ENCODE assay signal across 22 cellular contexts in genomic region chr2:38323623-38324022, GRCh38. TPM values are rescaled to one million over a fixed set of nuclear protein-coding genes. Genes with fewer than 3 reads are reported as not detected.
DNase-seq lines count a peak whose midpoint lies in the region; ATAC-seq and TF ChIP-seq lines count a peak whose summit lies in the region.
"Had no signal": no experiment of that assay in that cellular context is flagged by ENCODE, and none has a peak within 500 bp of the region (broad histone marks: within the 10 kb centered on the region; RNA-seq: fewer than 3 reads in every experiment).

No MANE protein-coding gene starts in this region.

- H2BK120ac ChIP-seq in IMR-90 (ENCODE audit: low read depth, low read length) = no peak overlapping the region

- H3K27ac ChIP-seq in IMR-90 (ENCODE audit: insufficient read depth, low read length) (no peak overlapping the region), gastroesophageal sphincter (peak overlapping the region in 3 of 4 donors; percentile 29 to 57 (median 49)), PC-9 (no peak overlapping the region)
- H3K27ac ChIP-seq: RWPE1 had no signal

- no peak overlapping the region for H2BK15ac ChIP-seq in IMR-90 (ENCODE audit: low read depth, low read length)

- no peaks in the 10 kb centered on the region for H3K4me1 ChIP-seq in IMR-90 (ENCODE audit: control insufficient read depth, insufficient read depth, low read length)
- H3K4me1 ChIP-seq in gastroesophageal sphincter = peaks cover 0 to 95% (median 9%) of the 10 kb centered on the region in 3 donors
- 0 out of 2 replicates have a peak, but pooled peaks cover 11% of the 10 kb centered on the region for H3K4me1 ChIP-seq in PC-9 (replicated peaks; ENCODE audit: insufficient read depth)

- H4K20me1 ChIP-seq in IMR-90 (ENCODE audit: insufficient read depth, low read length) (no peaks in the 10 kb centered on the region; the same call in 1 of the 2 replicates), PC-9 (ENCODE audit: insufficient read depth) (peaks cover 17% of the 10 kb centered on the region)

- H3K79me1 ChIP-seq in IMR-90 (ENCODE audit: low read depth in 1 of 2, low read length in 2 of 2) = peaks cover 11 to 17% of the 10 kb centered on the region in 2 experiments

- H3K4me2 ChIP-seq in IMR-90 (ENCODE audit: low read depth, low read length) (no peak overlapping the region), PC-9 (no peak overlapping the region)
- H3K4me2 ChIP-seq: GM23338 had no signal

- H3K9me3 Mint-ChIP-seq in progenitor cell of endocrine pancreas (ENCODE audit: low read depth) = peaks cover 1% of the 10 kb centered on the region
- H3K9me3 Mint-ChIP-seq in activated naive CD8-positive, alpha-beta T cell treated with anti-CD3 and anti-CD28 coated beads, Interleukin-2, amount 50 U/mL, for 24 hours = peaks cover 3% of the 10 kb centered on the region
- H3K9me3 Mint-ChIP-seq: GM23338 had no signal

- H2AK5ac ChIP-seq in IMR-90 (ENCODE audit: low read depth, low read length) = no peak overlapping the region

- H3K79me2 ChIP-seq in PC-9 (ENCODE audit: low read depth) = peaks cover 60% of the 10 kb centered on the region

- intact Hi-C loops in IMR-90 (cut with micrococcal nuclease) (no loop called here), PC-9 (cut with micrococcal nuclease; ENCODE audit: unreplicated experiment) (no loop called here)

- H2AFZ ChIP-seq in IMR-90 (replicated peaks; ENCODE audit: low read length, poor library complexity) (peak overlapping the region; percentile 29), PC-9 (no peak overlapping the region)
- H2AFZ ChIP-seq: GM23338 had no signal

- no peak overlapping the region for H2BK5ac ChIP-seq in IMR-90 (ENCODE audit: low read depth, low read length, poor library complexity, severe bottlenecking)

- TF ChIP-seq POLR2A in IMR-90 (IDR thresholded peaks at IDR 0.05; ENCODE audit: low read depth, low read length) (no peak), gastroesophageal sphincter (IDR thresholded peaks at IDR 0.05) (no peak)

- peak overlapping the region; percentile 54 for H3K27ac Mint-ChIP-seq in progenitor cell of endocrine pancreas
- H3K27ac Mint-ChIP-seq in activated naive CD8-positive, alpha-beta T cell treated with anti-CD3 and anti-CD28 coated beads, Interleukin-2, amount 50 U/mL, for 24 hours = no peak overlapping the region
- H3K27ac Mint-ChIP-seq: GM23338 had no signal

- no peak overlapping the region for H3K4me3 Mint-ChIP-seq in progenitor cell of endocrine pancreas (ENCODE audit: low read depth)
- no peak overlapping the region for H3K4me3 Mint-ChIP-seq in activated naive CD8-positive, alpha-beta T cell treated with anti-CD3 and anti-CD28 coated beads, Interleukin-2, amount 50 U/mL, for 24 hours
- H3K4me3 Mint-ChIP-seq: GM23338 had no signal

- H3K36me3 ChIP-seq in IMR-90 (ENCODE audit: control insufficient read depth, insufficient read depth, low read length) (no peaks in the 10 kb centered on the region), gastroesophageal sphincter (peaks cover 0 to 5% of the 10 kb centered on the region in 2 donors), PC-9 (ENCODE audit: low read depth) (peaks cover 14% of the 10 kb centered on the region)

- H3K27me3 ChIP-seq in IMR-90 (ENCODE audit: control insufficient read depth, insufficient read depth, low read length) (no peaks in the 10 kb centered on the region), gastroesophageal sphincter (no peaks in the 10 kb centered on the region), PC-9 (ENCODE audit: insufficient read depth, low read depth) (no peaks in the 10 kb centered on the region)

- no peak overlapping the region for H3K18ac ChIP-seq in IMR-90 (ENCODE audit: low read depth, low read length)

- H2AK9ac ChIP-seq in IMR-90 (replicated peaks; ENCODE audit: low read depth, low read length, poor library complexity) = no peak overlapping the region

- H3K9me2 ChIP-seq in PC-9 (ENCODE audit: insufficient read depth) = no peaks in the 10 kb centered on the region

- H3K9me3 ChIP-seq in IMR-90 (ENCODE audit: control insufficient read depth, insufficient read depth, low read length) (no peaks in the 10 kb centered on the region), gastroesophageal sphincter (no peaks in the 10 kb centered on the region), PC-9 (ENCODE audit: insufficient read depth, low read depth) (no peaks in the 10 kb centered on the region)
- H3K9me3 ChIP-seq: HAP-1 had no signal

- no peak overlapping the region for H3K4me3 ChIP-seq in IMR-90 (ENCODE audit: insufficient read depth, low read depth, low read length)
- no peak overlapping the region for H3K4me3 ChIP-seq in gastroesophageal sphincter
- no peak overlapping the region for H3K4me3 ChIP-seq in PC-9
- H3K4me3 ChIP-seq: GM23338, HAP-1 had no signal

- H3K9ac ChIP-seq in IMR-90 (ENCODE audit: low read depth, low read length) = no peak overlapping the region

- peaks cover 26% of the 10 kb centered on the region for H3F3A ChIP-seq in PC-9 (ENCODE audit: insufficient read depth, low read depth)

- CTCF ChIA-PET in IMR-90 (lab: Yijun Ruan, JAX) = no interaction called here
- CTCF ChIA-PET in PC-9 (lab: Charles Lee) = interaction anchor here (0.5 kb wide), 1 partner anchor 882 kb away, joined by 8 read pairs; no protein-coding TSS in a partner anchor

- no peak overlapping the region for H3K4ac ChIP-seq in IMR-90 (ENCODE audit: low read depth, low read length)

- no peak overlapping the region for H2BK20ac ChIP-seq in IMR-90 (ENCODE audit: low read depth, low read length)

- no peak overlapping the region; a peak in 1 of 4 replicates for H4K8ac ChIP-seq in IMR-90 (ENCODE audit: low read depth in 2 of 2, low read length in 2 of 2)

- H3K14ac ChIP-seq in IMR-90 (replicated peaks; ENCODE audit: low read depth, low read length) = no peak overlapping the region

- no peaks in the 10 kb centered on the region for H3K27me3 Mint-ChIP-seq in progenitor cell of endocrine pancreas
- H3K27me3 Mint-ChIP-seq in activated naive CD8-positive, alpha-beta T cell treated with anti-CD3 and anti-CD28 coated beads, Interleukin-2, amount 50 U/mL, for 24 hours = no peaks in the 10 kb centered on the region

- no TSS peak for BruUV-seq in IMR-90 (replicated peaks; lab: Mats Ljungman, UMichigan)
- BruUV-seq in PC-9 (replicated peaks; lab: Mats Ljungman, UMichigan) = no TSS peak

- ATAC-seq in IMR-90 (ENCODE audit: low read depth) = no peak
- ATAC-seq in gastroesophageal sphincter = peak; percentile 68
- ATAC-seq in HG02588 (IDR thresholded peaks at IDR 0.05; ENCODE audit: unreplicated experiment) = no peak
- ATAC-seq in activated naive CD8-positive, alpha-beta T cell treated with anti-CD3 and anti-CD28 coated beads, Interleukin-2, amount 50 U/mL, for 24 hours = no peak
- ATAC-seq: GM23338, Panc1 had no signal

- no peak overlapping the region for H4K91ac ChIP-seq in IMR-90 (ENCODE audit: insufficient read depth, low read depth, low read length)

- peaks cover 20% of the 10 kb centered on the region for H3K4me1 Mint-ChIP-seq in progenitor cell of endocrine pancreas (ENCODE audit: low read depth)
- peaks cover 20% of the 10 kb centered on the region for H3K4me1 Mint-ChIP-seq in activated naive CD8-positive, alpha-beta T cell treated with anti-CD3 and anti-CD28 coated beads, Interleukin-2, amount 50 U/mL, for 24 hours

- dilution Hi-C loops in IMR-90 (cut with HindIII; ENCODE audit: low sequenced_read_pairs, unreplicated experiment) = no loop called here

- in situ Hi-C loops in IMR-90 (cut with MboI; ENCODE audit: low sequenced_read_pairs) = loop anchor here (25.0 kb wide), 1 partner anchor 189 kb away; no protein-coding TSS in a partner anchor

- H3K36me3 Mint-ChIP-seq in progenitor cell of endocrine pancreas (ENCODE audit: insufficient read depth) = peaks cover 3% of the 10 kb centered on the region
- H3K36me3 Mint-ChIP-seq in activated naive CD8-positive, alpha-beta T cell treated with anti-CD3 and anti-CD28 coated beads, Interleukin-2, amount 50 U/mL, for 24 hours (ENCODE audit: low read depth) = peaks cover 39% of the 10 kb centered on the region

- peaks cover 4% of the 10 kb centered on the region for H3K9me1 ChIP-seq in IMR-90 (ENCODE audit: insufficient read depth, low read length)

- TF ChIP-seq CTCF in IMR-90 (conservative IDR thresholded peaks at IDR 0.05; ENCODE audit: low read depth, low read length) = no peak
- no peak for TF ChIP-seq CTCF in gastroesophageal sphincter (IDR thresholded peaks at IDR 0.05)
- no peak for TF ChIP-seq CTCF in progenitor cell of endocrine pancreas (IDR thresholded peaks at IDR 0.05; ENCODE audit: unreplicated experiment)
- no peak for TF ChIP-seq CTCF in PC-9 (conservative IDR thresholded peaks at IDR 0.05)

- DNase-seq in IMR-90 (no peak), myocyte (ENCODE audit: low read depth) (peak; percentile 2), progenitor cell of endocrine pancreas (ENCODE audit: low spot score, unreplicated experiment) (no peak), PC-9 (no peak), NCI-H345 (lab: John Stamatoyannopoulos, UW) (no peak)
- no peak for DNase-seq in activated naive CD8-positive, alpha-beta T cell treated with anti-CD3 and anti-CD28 coated beads, Interleukin-2, amount 50 U/mL, for 24 hours
- DNase-seq: Calu3, DMS153, NCI-H1048, NCI-H1417 treated with DMSO at 0.1 percent for 48 hours, NCI-H1694 treated with DMSO at 0.1 percent for 48 hours, NCI-H2081 treated with DMSO at 0.1 percent for 48 hours, NCI-H2171 treated with DMSO at 0.1 percent for 48 hours, NCI-H524, NCI-H774, SHP77 had no signal

- no peak for TF ChIP-seq RAD21 in IMR-90 (IDR thresholded peaks at IDR 0.05; ENCODE audit: low read length)

- no peak overlapping the region for H3K23ac ChIP-seq in IMR-90 (ENCODE audit: low read depth, low read length)

- POLR2A ChIA-PET in IMR-90 (lab: Charles Lee; ENCODE audit: unreplicated experiment) = no interaction called here
- POLR2A ChIA-PET in PC-9 (lab: Charles Lee; ENCODE audit: unreplicated experiment) = no interaction called here

- no peak for TF ChIP-seq EP300 in gastroesophageal sphincter (IDR thresholded peaks at IDR 0.05)

- H3K56ac ChIP-seq in IMR-90 (ENCODE audit: extremely low read depth, insufficient read depth, low read length) = no peak overlapping the region

- no peak overlapping the region for H4K5ac ChIP-seq in IMR-90 (ENCODE audit: low read depth, low read length)

- WGBS in IMR-90 (ENCODE audit: extremely low coverage in 2 of 2, insufficient read length in 1 of 2), 2 experiments = no CpG with 5 or more reads among the region's 6 CpGs
- 34 to 35% methylated on average over 4 to 6 of the region's 6 CpGs for WGBS in gastroesophageal sphincter (ENCODE audit: low coverage in 1 of 2), 2 donors

TF ChIP-seq in IMR-90, 13 proteins besides CTCF, POLR2A, EP300 and RAD21:
- no peak for TF ChIP-seq BHLHE40 (IDR thresholded peaks at IDR 0.05; ENCODE audit: low read depth, low read length)
- TF ChIP-seq NFE2L2 (IDR thresholded peaks at IDR 0.05; ENCODE audit: low read depth, low read length) = no peak

RNA-seq across cellular contexts. Expression of gene ATL2, which starts 53.5 kb away (rescaled TPM):
- total RNA-seq in IMR-90 (2012; rRNA removed) (62.6 and 83.6 TPM in 2 replicates), gastroesophageal sphincter (100 to 1,000 TPM; 206 to 329 (median 253) TPM), myocyte (110 and 114 TPM in 2 replicates), progenitor cell of endocrine pancreas (56.0 and 62.7 TPM in 2 replicates), PC-9 (2021) (66.4 and 75.3 TPM in 2 replicates)
- 16.0 and 22.1 TPM in 2 replicates for polyA plus RNA-seq in IMR-90 (2012; rRNA removed)
- 5.3 and 8.6 TPM in 2 replicates for polyA plus RNA-seq in IMR-90 (2012; cell fraction: cytosol; rRNA removed)
- 11.8 and 28.8 TPM in 2 replicates for polyA plus RNA-seq in IMR-90 (2012; cell fraction: nucleus; rRNA removed; ENCODE audit: low replicate concordance)
- polyA plus RNA-seq in myocyte (2012) = 16.5 TPM

Comparison
In these comparisons a context has a peak if more than half of its experiments do, and no peak if none do; other contexts are left out.
1. H3K27ac ChIP-seq: peak in gastroesophageal sphincter (3 of 4); none in IMR-90 (single experiment) and PC-9 (single experiment).